8 cellular contexts compared by ENCODE assay signal in genomic region chr3:133661454-133662255, GRCh38. TPM values are rescaled to one million over a fixed set of nuclear protein-coding genes. Genes with fewer than 3 reads are reported as not detected.
DNase-seq lines count a peak whose midpoint lies in the region; ATAC-seq, FAIRE-seq and TF ChIP-seq lines count a peak whose summit lies in the region.

TOPBP1 (minus strand) TSS chr3:133661941; CDS start chr3:133661127, 814 bp downstream.

- POLR2A ChIA-PET in WTC11 (lab: Charles Lee): interaction anchor here (0.6 to 1.0 kb wide), 3 partner anchors 76 to 173 kb away, joined by 3 read pairs; no protein-coding TSS in a partner anchor

- peak within 1 kb of the TSS; percentile 43 to 89 for H3K27ac ChIP-seq in small intestine (ENCODE audit: low read depth in 1 of 2, low read length in 1 of 2)

- 0% methylated on average over 49 to 57 of the region's 57 CpGs for WGBS in small intestine, 3 donors

- peak; percentile 87 for ATAC-seq in HG03159 (IDR thresholded peaks at IDR 0.05; ENCODE audit: unreplicated experiment)
- ATAC-seq in WTC11: peak; percentile 84

- no peaks in the 10 kb centered on the region for H3K27me3 ChIP-seq in bronchial epithelial cell (ENCODE audit: control insufficient read depth, insufficient read depth, low read length)
- no peaks in the 10 kb centered on the region for H3K27me3 ChIP-seq in small intestine (ENCODE audit: control insufficient read depth in 2 of 2, insufficient read depth in 2 of 2, low read length in 2 of 2)

- TF ChIP-seq CTCF in WTC11 (IDR thresholded peaks at IDR 0.05) (no peak), bronchial epithelial cell (IDR thresholded peaks at IDR 0.05; ENCODE audit: insufficient read depth, low read length, severe bottlenecking) (no peak)

- DNase-seq in AG08395 (ENCODE audit: low spot score) (peak; percentile 86), NCI-H2227 (lab: John Stamatoyannopoulos, UW; ENCODE audit: unreplicated experiment) (peak; percentile 92), WTC11 (ENCODE audit: low spot score) (peak; percentile 90), bronchial epithelial cell (ENCODE audit: low read depth) (peak; percentile 64), iPS-NIHi11 (ENCODE audit: low spot score) (peak; percentile 90), small intestine (peak; percentile 81)

- H3K9me3 ChIP-seq in small intestine (ENCODE audit: control insufficient read depth, low read depth): no peaks in the 10 kb centered on the region

- no peaks in the 10 kb centered on the region for H3K9me3 Mint-ChIP-seq in WTC11

- TF ChIP-seq POLR2A in GM18951 (IDR thresholded peaks at IDR 0.05; ENCODE audit: extremely low read depth, insufficient read depth, insufficient read length): peak; percentile 81

- H3K27ac Mint-ChIP-seq in WTC11: peak within 1 kb of the TSS; percentile 91

- H3K4me1 ChIP-seq in small intestine (ENCODE audit: control insufficient read depth in 2 of 2, insufficient read depth in 1 of 2, low read depth in 1 of 2, low read length in 1 of 2): no peaks in the 10 kb centered on the region

- H3K36me3 Mint-ChIP-seq in WTC11: peaks cover 16% of the 10 kb centered on the region

- CTCF ChIA-PET in WTC11 (lab: Charles Lee): interaction anchor here (0.6 to 1.6 kb wide), 2 partner anchors 15 to 157 kb away, joined by 3 read pairs; no protein-coding TSS in a partner anchor

- FAIRE-seq in bronchial epithelial cell (lab: Jason Lieb, UNC): no peak
- FAIRE-seq in small intestine (lab: Jason Lieb, UNC): no peak

- peak within 1 kb of the TSS; percentile 93 for H3K4me3 Mint-ChIP-seq in WTC11

- no peaks in the 10 kb centered on the region; the same call in 1 of the 2 replicates for H3K27me3 Mint-ChIP-seq in WTC11 (ENCODE audit: low read depth)

- H3K4me1 Mint-ChIP-seq in WTC11: peaks cover 19% of the 10 kb centered on the region

- H3K36me3 ChIP-seq in bronchial epithelial cell (ENCODE audit: control insufficient read depth, insufficient read depth, low read length): no peaks in the 10 kb centered on the region
- peaks cover 1 to 6% of the 10 kb centered on the region in 2 donors for H3K36me3 ChIP-seq in small intestine (ENCODE audit: control insufficient read depth in 2 of 2, insufficient read depth in 2 of 2, low read length in 2 of 2)

- H3K4me3 ChIP-seq in bronchial epithelial cell (ENCODE audit: low read depth, low read length): peak within 1 kb of the TSS; percentile 89
- H3K4me3 ChIP-seq in small intestine (ENCODE audit: low read depth in 1 of 2, low read length in 2 of 2): peak within 1 kb of the TSS; percentile 82 to 97

- in situ Hi-C loops in GM18951 (cut with MboI; ENCODE audit: low sequenced_read_pairs, unreplicated experiment): no loop called here

TF ChIP-seq in WTC11, 78 proteins besides CTCF, POLR2A, EP300 and RAD21 (continues in another document):
- peak; percentile 69; the same call in 1 of the 2 replicates for TF ChIP-seq HMGXB4 (CRISPR knock-in tag; IDR thresholded peaks at IDR 0.05)
- peak; percentile 53; the same call in 1 of the 2 replicates for TF ChIP-seq MAX (CRISPR knock-in tag; IDR thresholded peaks at IDR 0.05)
- no peak for TF ChIP-seq ZMAT4 (CRISPR knock-in tag; IDR thresholded peaks at IDR 0.05)
- 0 out of 2 replicates have a peak, but pooled peaks have one; percentile 53 for TF ChIP-seq NR3C1 (CRISPR knock-in tag; conservative IDR thresholded peaks at IDR 0.05; ENCODE audit: low read depth)
- 0 out of 2 replicates have a peak, but pooled peaks have one; percentile 15 for TF ChIP-seq FOXK1 (CRISPR knock-in tag; IDR thresholded peaks at IDR 0.05)
- no peak for TF ChIP-seq JUN (CRISPR knock-in tag; IDR thresholded peaks at IDR 0.05)
- TF ChIP-seq IRF2 (CRISPR knock-in tag; IDR thresholded peaks at IDR 0.05; ENCODE audit: borderline replicate concordance, low read depth): no peak
- no peak for TF ChIP-seq MYBL2 (CRISPR knock-in tag; IDR thresholded peaks at IDR 0.05)
- peak; percentile 34; the same call in 1 of the 2 replicates for TF ChIP-seq ATF1 (CRISPR knock-in tag; IDR thresholded peaks at IDR 0.05)
- peak; percentile 91 for TF ChIP-seq CREM (CRISPR knock-in tag; IDR thresholded peaks at IDR 0.05)
- no peak for TF ChIP-seq HMGA2 (CRISPR knock-in tag; IDR thresholded peaks at IDR 0.05)
- TF ChIP-seq JAZF1 (CRISPR knock-in tag; IDR thresholded peaks at IDR 0.05): no peak
- TF ChIP-seq USF1 (CRISPR knock-in tag; IDR thresholded peaks at IDR 0.05): no peak
- no peak for TF ChIP-seq TEAD4 (CRISPR knock-in tag; IDR thresholded peaks at IDR 0.05)
- TF ChIP-seq ATF2 (CRISPR knock-in tag; IDR thresholded peaks at IDR 0.05; ENCODE audit: borderline replicate concordance, low read depth): no peak
- TF ChIP-seq E2F5 (CRISPR knock-in tag; IDR thresholded peaks at IDR 0.05): peak; percentile 99
- no peak for TF ChIP-seq OVOL2 (CRISPR knock-in tag; IDR thresholded peaks at IDR 0.05; ENCODE audit: borderline replicate concordance)
- no peak for TF ChIP-seq ATF6 (CRISPR knock-in tag; IDR thresholded peaks at IDR 0.05)

RNA-seq across cellular contexts. Expression of gene TOPBP1, which starts in this region (rescaled TPM):
- total RNA-seq in WTC11 (2021) (34.3 to 36.2 TPM (median 34.4 TPM) in 3 replicates), bronchial epithelial cell (12.4 and 14.2 TPM in 2 replicates)
- 10 to 100 TPM in 1 of 3 donors, 1 to 10 TPM in 2; 7.8 to 11.4 (median 9.2) TPM for polyA plus RNA-seq in small intestine

Comparison
In these comparisons a context has a peak if more than half of its experiments do, and no peak if none do; other contexts are left out.
1. Peak in every context shown above with its lines: DNase-seq, ATAC-seq, H3K4me3 ChIP-seq and H3K27ac ChIP-seq.